ENCODE assay signal across 1 cellular context in genomic region chr1:160207118-160207650, GRCh38.
TF ChIP-seq lines count a peak whose summit lies in the region.

No MANE protein-coding gene starts in this region.

TF ChIP-seq in H1, 55 proteins besides CTCF, POLR2A, EP300 and RAD21:
- TF ChIP-seq GTF2F1 (IDR thresholded peaks at IDR 0.05; ENCODE audit: borderline replicate concordance, low read depth, low read length): no peak
- TF ChIP-seq ATF3 (IDR thresholded peaks at IDR 0.05; ENCODE audit: insufficient read depth, low read depth, low read length): no peak
- no peak for TF ChIP-seq CBX8 (IDR thresholded peaks at IDR 0.05; ENCODE audit: borderline replicate concordance, low read depth, low read length)
- no peak for TF ChIP-seq RNF2 (IDR thresholded peaks at IDR 0.05; ENCODE audit: borderline replicate concordance, low read depth, low read length, missing control alignments, poor library complexity, severe bottlenecking)
